In genomic region chr1:64969305-64970066, GRCh38 we compare ENCODE assay signal across 18 cellular contexts. TPM values are rescaled to one million over a fixed set of nuclear protein-coding genes. Genes with fewer than 3 reads are reported as not detected.
DNase-seq lines count a peak whose midpoint lies in the region; ATAC-seq and TF ChIP-seq lines count a peak whose summit lies in the region.
"Had no signal": no experiment of that assay in that cellular context is flagged by ENCODE, and none has a peak within 500 bp of the region (broad histone marks: within the 10 kb centered on the region; RNA-seq: fewer than 3 reads in every experiment).

No MANE protein-coding gene starts in this region.

- H3K36me3 ChIP-seq in Panc1 (ENCODE audit: control insufficient read depth, insufficient read depth, low read length): no peaks in the 10 kb centered on the region
- H3K36me3 ChIP-seq: esophagus muscularis mucosa, neutrophil had no signal

- CTCF ChIA-PET in Panc1 (lab: Charles Lee): interaction anchor here (0.6 kb wide), 1 partner anchor 260 kb away, joined by 4 read pairs; no protein-coding TSS in a partner anchor

- BruUV-seq in Panc1 (replicated peaks; lab: Mats Ljungman, UMichigan): no TSS peak

- peak; percentile 49 for TF ChIP-seq CTCF in Panc1 (IDR thresholded peaks at IDR 0.05)
- TF ChIP-seq CTCF in foreskin keratinocyte (conservative IDR thresholded peaks at IDR 0.05): peak; percentile 36

- intact Hi-C loops in Panc1 (cut with micrococcal nuclease; ENCODE audit: unreplicated experiment): loop anchor here (5.0 kb wide), 1 partner anchor 72 kb away; no protein-coding TSS in a partner anchor

- no peak for ATAC-seq in Panc1
- no peak for ATAC-seq in foreskin keratinocyte
- ATAC-seq in GM19455 (IDR thresholded peaks at IDR 0.05; ENCODE audit: unreplicated experiment): no peak
- ATAC-seq in GM21447 (IDR thresholded peaks at IDR 0.05; ENCODE audit: unreplicated experiment): no peak
- ATAC-seq: activated T-cell treated with anti-CD3 and anti-CD28 coated beads, Interleukin-2, amount 50 U/mL, for 4 hours; left colon; sciatic nerve had no signal

- DNase-seq in ACHN (peak; percentile 16), HCEC 1CT (peak; percentile 13), Panc1 (ENCODE audit: low read depth, low spot score) (no peak), foreskin keratinocyte (no peak), NOMO-1 treated with DMSO at 0.1 percent for 48 hours (lab: John Stamatoyannopoulos, UW; ENCODE audit: unreplicated experiment) (no peak)
- DNase-seq in activated naive CD4-positive, alpha-beta T cell treated with anti-CD3 and anti-CD28 coated beads, Interleukin-2, amount 50 U/mL, for 16 hours: no peak
- DNase-seq: activated CD4-positive, alpha-beta T cell treated with anti-CD3 and anti-CD28 coated beads, Interleukin-2, amount 50 U/mL, for 48 hours; activated naive CD8-positive, alpha-beta T cell treated with anti-CD3 and anti-CD28 coated beads for 36 hours; activated T-cell treated with anti-CD3 and anti-CD28 coated beads, Interleukin-2, amount 50 U/mL, for 4 hours; KBM-7; left colon; NCI-H1436; stimulated activated CD4-positive, alpha-beta T cell treated with anti-CD3 and anti-CD28 coated beads, Interleukin-2, amount 100 ng/mL, for 24 hours had no signal

- POLR2A ChIA-PET in Panc1 (lab: Charles Lee): interaction anchor here (0.6 to 0.7 kb wide), 3 partner anchors 16 to 106 kb away, joined by 3 to 12 read pairs (median 7); no protein-coding TSS in a partner anchor

- H3K4me1 ChIP-seq in Panc1 (ENCODE audit: control insufficient read depth, insufficient read depth, low read length) (peaks cover 13% of the 10 kb centered on the region), foreskin keratinocyte (peaks cover 7% of the 10 kb centered on the region)

- H3K27ac ChIP-seq in Panc1 (ENCODE audit: low read length) (no peak overlapping the region), foreskin keratinocyte (no peak overlapping the region)
- H3K27ac ChIP-seq: esophagus muscularis mucosa, neutrophil had no signal

- in situ Hi-C loops in ACHN (cut with HindIII; ENCODE audit: low pct_ligation_motif_present, low pct_unique_long_range_greater_than_20kb, low sequenced_read_pairs): no loop called here
- in situ Hi-C loops in Panc1 (cut with HindIII; ENCODE audit: low pct_unique_long_range_greater_than_20kb, low sequenced_read_pairs): no loop called here

- H3K4me3 ChIP-seq in Panc1 (ENCODE audit: low read depth in 2 of 2, low read length in 2 of 2): no peak overlapping the region
- H3K4me3 ChIP-seq: esophagus muscularis mucosa had no signal

- H3K9me3 ChIP-seq in Panc1 (ENCODE audit: control insufficient read depth, insufficient read depth, low read depth, low read length): no peaks in the 10 kb centered on the region
- H3K9me3 ChIP-seq: esophagus muscularis mucosa, neutrophil had no signal

- H3K27me3 ChIP-seq in Panc1 (ENCODE audit: control insufficient read depth, insufficient read depth, low read length) (no peaks in the 10 kb centered on the region), foreskin keratinocyte (no peaks in the 10 kb centered on the region)
- H3K27me3 ChIP-seq: esophagus muscularis mucosa had no signal

RNA-seq across cellular contexts. Expression of gene JAK1, which starts 3.1 kb away (rescaled TPM):
- total RNA-seq in Panc1 (2021; ENCODE audit: unreplicated experiment): 138 TPM
- polyA plus RNA-seq in Panc1 (2012; ENCODE audit: insufficient read length): 67.5 TPM
- 60.7 and 67.8 TPM in 2 replicates for total RNA-seq in foreskin keratinocyte
- polyA plus RNA-seq in foreskin keratinocyte: 17.8 and 18.5 TPM in 2 replicates

Comparison
In these comparisons a context has a peak if more than half of its experiments do, and no peak if none do; other contexts are left out.
1. DNase-seq: peak in ACHN (single experiment) and HCEC 1CT (single experiment); none in Panc1 (single experiment), foreskin keratinocyte (0 of 2), NOMO-1 treated with DMSO at 0.1 percent for 48 hours (single experiment) and activated naive CD4-positive, alpha-beta T cell treated with anti-CD3 and anti-CD28 coated beads, Interleukin-2, amount 50 U/mL, for 16 hours (single experiment).